8 cellular contexts compared by ENCODE assay signal in the genomic region with DNA sequence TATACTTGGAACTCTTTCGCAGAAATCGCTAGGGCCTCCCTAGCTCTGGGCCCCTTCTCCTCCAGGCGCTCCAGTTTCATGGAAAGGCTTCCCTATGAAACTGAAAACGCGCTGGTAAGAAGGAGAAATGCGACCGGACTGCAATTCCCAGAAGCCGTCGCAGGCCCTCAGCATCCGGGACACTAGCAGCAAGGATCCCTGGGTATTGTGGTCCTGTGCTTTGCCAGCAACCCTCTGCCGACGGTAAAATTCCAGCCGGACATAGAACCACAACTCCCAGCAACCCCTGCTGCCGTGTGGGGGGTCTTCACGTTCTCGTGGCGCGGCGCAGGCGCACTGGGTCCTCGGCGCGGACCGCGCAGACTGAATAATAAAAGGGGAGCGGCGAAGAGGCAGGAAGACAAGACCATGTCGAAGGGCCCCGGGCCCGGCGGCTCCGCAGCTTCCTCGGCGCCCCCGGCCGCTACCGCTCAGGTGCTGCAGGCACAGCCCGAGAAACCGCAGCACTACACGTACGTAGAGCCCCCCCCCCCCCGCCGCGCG. TPM values are rescaled to one million over a fixed set of nuclear protein-coding genes. Genes with fewer than 3 reads are reported as not detected.
A peak's percentile ranks its signal among the peaks of the same experiment; 100 is the strongest.
DNase-seq lines count a peak whose midpoint lies in the region; ATAC-seq and TF ChIP-seq lines count a peak whose summit lies in the region.

A gene with protein sequence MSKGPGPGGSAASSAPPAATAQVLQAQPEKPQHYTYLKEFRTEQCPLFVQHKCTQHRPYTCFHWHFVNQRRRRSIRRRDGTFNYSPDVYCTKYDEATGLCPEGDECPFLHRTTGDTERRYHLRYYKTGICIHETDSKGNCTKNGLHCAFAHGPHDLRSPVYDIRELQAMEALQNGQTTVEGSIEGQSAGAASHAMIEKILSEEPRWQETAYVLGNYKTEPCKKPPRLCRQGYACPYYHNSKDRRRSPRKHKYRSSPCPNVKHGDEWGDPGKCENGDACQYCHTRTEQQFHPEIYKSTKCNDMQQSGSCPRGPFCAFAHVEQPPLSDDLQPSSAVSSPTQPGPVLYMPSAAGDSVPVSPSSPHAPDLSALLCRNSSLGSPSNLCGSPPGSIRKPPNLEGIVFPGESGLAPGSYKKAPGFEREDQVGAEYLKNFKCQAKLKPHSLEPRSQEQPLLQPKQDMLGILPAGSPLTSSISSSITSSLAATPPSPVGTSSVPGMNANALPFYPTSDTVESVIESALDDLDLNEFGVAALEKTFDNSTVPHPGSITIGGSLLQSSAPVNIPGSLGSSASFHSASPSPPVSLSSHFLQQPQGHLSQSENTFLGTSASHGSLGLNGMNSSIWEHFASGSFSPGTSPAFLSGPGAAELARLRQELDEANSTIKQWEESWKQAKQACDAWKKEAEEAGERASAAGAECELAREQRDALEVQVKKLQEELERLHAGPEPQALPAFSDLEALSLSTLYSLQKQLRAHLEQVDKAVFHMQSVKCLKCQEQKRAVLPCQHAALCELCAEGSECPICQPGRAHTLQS (plus strand): TSS at position 334 of the 543 bp plus-strand sequence. CDS start 75 bp downstream, at position 409.

- peak in 1 of 2 donors; percentile 40 for TF ChIP-seq POLR2A in suprapubic skin (IDR thresholded peaks at IDR 0.05)

- peaks cover 69% of the 10 kb centered on the region for H3K4me1 ChIP-seq in suprapubic skin

- H3K4me1 Mint-ChIP-seq in activated naive CD8-positive, alpha-beta T cell treated with anti-CD3 and anti-CD28 coated beads, Interleukin-2, amount 10 ng/mL, durations not matched to agents 7 days and 5 days: peaks cover 36% of the 10 kb centered on the region
- peaks cover 18% of the 10 kb centered on the region for H3K4me1 Mint-ChIP-seq in glutamatergic neuron (ENCODE audit: low read depth, unreplicated experiment)

- peaks cover 6% of the 10 kb centered on the region for H3K36me3 Mint-ChIP-seq in activated naive CD8-positive, alpha-beta T cell treated with anti-CD3 and anti-CD28 coated beads, Interleukin-2, amount 10 ng/mL, durations not matched to agents 7 days and 5 days
- peaks cover 3% of the 10 kb centered on the region for H3K36me3 Mint-ChIP-seq in glutamatergic neuron (ENCODE audit: unreplicated experiment)

- TF ChIP-seq CTCF in glutamatergic neuron (IDR thresholded peaks at IDR 0.05; ENCODE audit: partially characterized antibody, unreplicated experiment) (no peak), omental fat pad (IDR thresholded peaks at IDR 0.05) (no peak), suprapubic skin (IDR thresholded peaks at IDR 0.05) (no peak)

- peak within 1 kb of the TSS; percentile 99 for H3K27ac Mint-ChIP-seq in activated naive CD8-positive, alpha-beta T cell treated with anti-CD3 and anti-CD28 coated beads, Interleukin-2, amount 10 ng/mL, durations not matched to agents 7 days and 5 days
- peak within 1 kb of the TSS; percentile 96 for H3K27ac Mint-ChIP-seq in glutamatergic neuron (ENCODE audit: unreplicated experiment)

- peak within 1 kb of the TSS; percentile 99 for H3K27ac ChIP-seq in suprapubic skin

- TF ChIP-seq EP300 in suprapubic skin (IDR thresholded peaks at IDR 0.05): no peak

- H3K27me3 ChIP-seq in suprapubic skin: no peaks in the 10 kb centered on the region

- POLR2A ChIA-PET in activated naive CD8-positive, alpha-beta T cell treated with anti-CD3 and anti-CD28 coated beads, Interleukin-2, amount 10 ng/mL, durations not matched to agents 7 days and 5 days (lab: Charles Lee): interaction anchor here (0.6 to 5.9 kb wide), 13 partner anchors 9 to 493 kb away, joined by 3 to 65 read pairs (median 4); partner anchors contain the start of genes GALK1, RECQL5, SAP30BP and UNC13D

- H3K4me3 Mint-ChIP-seq in activated naive CD8-positive, alpha-beta T cell treated with anti-CD3 and anti-CD28 coated beads, Interleukin-2, amount 10 ng/mL, durations not matched to agents 7 days and 5 days: peak within 1 kb of the TSS; percentile 94
- peak within 1 kb of the TSS; percentile 86 for H3K4me3 Mint-ChIP-seq in glutamatergic neuron (ENCODE audit: unreplicated experiment)

- no peaks in the 10 kb centered on the region for H3K36me3 ChIP-seq in suprapubic skin

- 0% methylated on average over 14 of the region's 45 CpGs for WGBS in suprapubic skin

- H3K9me3 ChIP-seq in suprapubic skin: no peaks in the 10 kb centered on the region

- no peaks in the 10 kb centered on the region for H3K27me3 Mint-ChIP-seq in activated naive CD8-positive, alpha-beta T cell treated with anti-CD3 and anti-CD28 coated beads, Interleukin-2, amount 10 ng/mL, durations not matched to agents 7 days and 5 days
- peaks cover 5% of the 10 kb centered on the region for H3K27me3 Mint-ChIP-seq in glutamatergic neuron (ENCODE audit: unreplicated experiment)

- peak; percentile 100 for DNase-seq in NCI-H1436 (lab: John Stamatoyannopoulos, UW)
- peak; percentile 99 for DNase-seq in SW480 (ENCODE audit: low spot score)
- DNase-seq in activated naive CD8-positive, alpha-beta T cell treated with anti-CD3 and anti-CD28 coated beads, Interleukin-2, amount 10 ng/mL, durations not matched to agents 7 days and 5 days: peak; percentile 95
- peak; percentile 93 for DNase-seq in glutamatergic neuron
- DNase-seq in omental fat pad (ENCODE audit: low spot score): peak; percentile 87
- DNase-seq in suprapubic skin (ENCODE audit: low spot score in 2 of 2): peak; percentile 98

- ATAC-seq in HG02840 (IDR thresholded peaks at IDR 0.05; ENCODE audit: low FRiP score, unreplicated experiment) (peak; percentile 65), omental fat pad (ENCODE audit: low FRiP score) (peak; percentile 92)
- peak; percentile 65 for ATAC-seq in activated naive CD8-positive, alpha-beta T cell treated with anti-CD3 and anti-CD28 coated beads, Interleukin-2, amount 10 ng/mL, durations not matched to agents 7 days and 5 days (ENCODE audit: low read depth)

- H3K4me3 ChIP-seq in GM08714 (ENCODE audit: low read length): peak within 1 kb of the TSS; percentile 77
- H3K4me3 ChIP-seq in suprapubic skin: peak within 1 kb of the TSS; percentile 68

- H3K9me3 Mint-ChIP-seq in activated naive CD8-positive, alpha-beta T cell treated with anti-CD3 and anti-CD28 coated beads, Interleukin-2, amount 10 ng/mL, durations not matched to agents 7 days and 5 days: no peaks in the 10 kb centered on the region
- peaks cover 5% of the 10 kb centered on the region for H3K9me3 Mint-ChIP-seq in glutamatergic neuron (ENCODE audit: unreplicated experiment)

RNA-seq across cellular contexts. Expression of the gene that starts here (rescaled TPM):
- 10 to 100 TPM; 37.4 to 39.8 TPM for total RNA-seq in activated naive CD8-positive, alpha-beta T cell treated with anti-CD3 and anti-CD28 coated beads, Interleukin-2, amount 10 ng/mL, durations not matched to agents 7 days and 5 days
- total RNA-seq in glutamatergic neuron (ENCODE audit: unreplicated experiment) (65.5 TPM), omental fat pad (10 to 100 TPM; 19.4 to 38.9 (median 24.3) TPM), suprapubic skin (10 to 100 TPM; 27.8 to 68.2 (median 31.9) TPM)

Comparison
In these comparisons a context has a peak if more than half of its experiments do, and no peak if none do; other contexts are left out.
1. Peak in every context shown above with its lines: DNase-seq, ATAC-seq, H3K4me3 ChIP-seq and H3K27ac ChIP-seq.